ENCODE assay signal across 9 cellular contexts in genomic region chr5:58460727-58461286, GRCh38. TPM values are rescaled to one million over a fixed set of nuclear protein-coding genes. Genes with fewer than 3 reads are reported as not detected.
A peak's percentile ranks its signal among the peaks of the same experiment; 100 is the strongest.
DNase-seq lines count a peak whose midpoint lies in the region; ATAC-seq and TF ChIP-seq lines count a peak whose summit lies in the region.
"Had no signal": no experiment of that assay in that cellular context is flagged by ENCODE, and none has a peak within 500 bp of the region (broad histone marks: within the 10 kb centered on the region; RNA-seq: fewer than 3 reads in every experiment).

No MANE protein-coding gene starts in this region.

- ATAC-seq in GM18909 (IDR thresholded peaks at IDR 0.05; ENCODE audit: poor library complexity, unreplicated experiment), result peak; percentile 76
- ATAC-seq in HG03175 (IDR thresholded peaks at IDR 0.05; ENCODE audit: unreplicated experiment), result peak; percentile 81

- H3K9ac ChIP-seq in colonic mucosa (ENCODE audit: low read depth in 2 of 2, low read length in 2 of 2), result peak overlapping the region; percentile 81 to 95

- peak overlapping the region; percentile 86 for H3K27ac ChIP-seq in colonic mucosa
- H3K27ac ChIP-seq in layer of hippocampus (ENCODE audit: low read depth, low read length), result peak overlapping the region; percentile 91

- intact Hi-C loops in colonic mucosa (cut with DNase I), result loop anchor here (2.0 to 10.0 kb wide), 5 partner anchors 572 to 1164 kb away; no protein-coding TSS in a partner anchor

- TF ChIP-seq CTCF in AG10803 (conservative IDR thresholded peaks at IDR 0.05; ENCODE audit: low read length) (peak; percentile 85), colonic mucosa (IDR thresholded peaks at IDR 0.05) (peak; percentile 73)

- H3K4me3 ChIP-seq in AG10803 (ENCODE audit: low read length) (peak overlapping the region; percentile 78), colonic mucosa (peak overlapping the region; percentile 78)

- H3K36me3 ChIP-seq in colonic mucosa, result no peaks in the 10 kb centered on the region

- no peaks in the 10 kb centered on the region for H3K9me3 ChIP-seq in colonic mucosa

- H3K27me3 ChIP-seq in colonic mucosa (no peaks in the 10 kb centered on the region), layer of hippocampus (ENCODE audit: control insufficient read depth, insufficient read depth, low read length) (no peaks in the 10 kb centered on the region)

- DNase-seq in AG10803 (ENCODE audit: low read depth) (peak; percentile 82), NCI-H446 treated with DMSO at 0.1 percent for 48 hours (lab: John Stamatoyannopoulos, UW) (peak; percentile 65), colonic mucosa (peak; percentile 97)
- DNase-seq in activated CD4-positive, alpha-beta T cell treated with anti-CD3 and anti-CD28 coated beads for 48 hours, result peak; percentile 92
- peak; percentile 82 to 90 for DNase-seq in stimulated activated CD4-positive, alpha-beta T cell treated with anti-CD3 and anti-CD28 coated beads, Interleukin-1b, Interleukin-23, amount 100 ng/mL, for 4 hours (ENCODE audit: low read depth in 2 of 2)

- H3K4me1 ChIP-seq in colonic mucosa, result no peaks in the 10 kb centered on the region

RNA-seq across cellular contexts. Expression of gene PLK2, which starts 0.9 kb away (rescaled TPM):
- total RNA-seq in colonic mucosa, result 10 to 100 TPM; 21.8 to 28.3 TPM

RNA-seq across cellular contexts. Expression of gene GAPT, which starts 30.4 kb away (rescaled TPM):
- total RNA-seq in colonic mucosa, result 1 to 10 TPM in 1 of 2 donors, under 1 TPM in 1; 0.69 to 1.3 TPM
- total RNA-seq: T-helper 2 cell treated with Interferon-gamma antibody and Interleukin-4, amounts not matched to agents 100 ng/mL and 5 ng/mL, for 36 hours had no signal

Comparison
In these comparisons a context has a peak if more than half of its experiments do, and no peak if none do; other contexts are left out.
1. Peak in every context shown above with its lines: DNase-seq, ATAC-seq, H3K4me3 ChIP-seq and H3K27ac ChIP-seq.